29 cellular contexts compared by ENCODE assay signal in genomic region chr4:169139013-169139412, GRCh38.
"Had no signal": no experiment of that assay in that cellular context is flagged by ENCODE, and none has a peak within 500 bp of the region (broad histone marks: within the 10 kb centered on the region; RNA-seq: fewer than 3 reads in every experiment).

No MANE protein-coding gene starts in this region.

- H3K36me3 ChIP-seq: ovary, suprapubic skin had no signal

- ATAC-seq: naive thymus-derived CD4-positive, alpha-beta T cell; natural killer cell; psoas muscle; right cardiac atrium; right lobe of liver; stimulated activated memory B cell treated with anti-CD40 and anti-IgM and Interleukin-4, amounts not matched to agents 10 μg/mL and 1 μg/mL and 100 μg/mL, for 72 hours; stimulated activated naive CD8-positive, alpha-beta T cell treated with anti-CD3 and anti-CD28 coated beads, Interleukin-15, amount 100 ng/mL, for 72 hours; stimulated activated naive CD8-positive, alpha-beta T cell treated with anti-CD3 and anti-CD28 coated beads, Interleukin-15, Interleukin-2, amounts not matched to agents 100 U/mL and 50 U/mL, for 24 hours had no signal

- H3K4me1 ChIP-seq: parathyroid adenoma, spleen, testis had no signal

- H3K9me3 ChIP-seq: ovary, psoas muscle, right lobe of liver, sigmoid colon, spleen, suprapubic skin, testis, tibial nerve, upper lobe of left lung, vagina had no signal

- H3K27ac ChIP-seq: neural progenitor cell, ovary, parathyroid adenoma, psoas muscle, right lobe of liver, sigmoid colon, spleen, suprapubic skin, testis, tibial nerve, vagina had no signal

- H3K4me3 ChIP-seq: neural progenitor cell, ovary, psoas muscle, right lobe of liver, sigmoid colon, smooth muscle cell, spleen, suprapubic skin, testis, tibial nerve, upper lobe of left lung, vagina had no signal

- DNase-seq: naive thymus-derived CD4-positive, alpha-beta T cell; natural killer cell; occipital lobe; ovary; posterior cingulate gyrus; psoas muscle; right cardiac atrium; right lobe of liver; sigmoid colon; spleen; stimulated activated CD4-positive, alpha-beta T cell treated with anti-CD3 and anti-CD28 coated beads, Interleukin-12 subunit alpha, Interleukin-12 subunit beta, amount 100 ng/mL, for 4 hours; stimulated activated CD4-positive, alpha-beta T cell treated with anti-CD3 and anti-CD28 coated beads, Interleukin-1b, Interleukin-23, amount 100 ng/mL, for 48 hours; stimulated activated CD4-positive, alpha-beta T cell treated with anti-CD3 and anti-CD28 coated beads, Interleukin-4, amount 100 ng/mL, for 1 hour; stimulated activated CD4-positive, alpha-beta T cell treated with anti-CD3 and anti-CD28 coated beads, Interleukin-4, amount 100 ng/mL, for 4 hours; stimulated activated CD8-positive, alpha-beta memory T cell treated with anti-CD3 and anti-CD28 coated beads, Interleukin-4, amount 100 ng/mL, for 48 hours; stimulated activated naive CD4-positive, alpha-beta T cell; stimulated activated naive CD8-positive, alpha-beta T cell treated with anti-CD3 and anti-CD28 coated beads, Interleukin-15, amount 100 ng/mL, for 72 hours; stimulated activated naive CD8-positive, alpha-beta T cell treated with anti-CD3 and anti-CD28 coated beads, Interleukin-15, Interleukin-2, amounts not matched to agents 100 U/mL and 50 U/mL, for 24 hours; substantia nigra; testis; trophoblast cell; upper lobe of left lung had no signal

- H3K27me3 ChIP-seq: neural progenitor cell, ovary, right lobe of liver, sigmoid colon, spleen, suprapubic skin, testis, tibial nerve, upper lobe of left lung, vagina had no signal
